ENCODE assay signal across 15 cellular contexts in the genomic region with DNA sequence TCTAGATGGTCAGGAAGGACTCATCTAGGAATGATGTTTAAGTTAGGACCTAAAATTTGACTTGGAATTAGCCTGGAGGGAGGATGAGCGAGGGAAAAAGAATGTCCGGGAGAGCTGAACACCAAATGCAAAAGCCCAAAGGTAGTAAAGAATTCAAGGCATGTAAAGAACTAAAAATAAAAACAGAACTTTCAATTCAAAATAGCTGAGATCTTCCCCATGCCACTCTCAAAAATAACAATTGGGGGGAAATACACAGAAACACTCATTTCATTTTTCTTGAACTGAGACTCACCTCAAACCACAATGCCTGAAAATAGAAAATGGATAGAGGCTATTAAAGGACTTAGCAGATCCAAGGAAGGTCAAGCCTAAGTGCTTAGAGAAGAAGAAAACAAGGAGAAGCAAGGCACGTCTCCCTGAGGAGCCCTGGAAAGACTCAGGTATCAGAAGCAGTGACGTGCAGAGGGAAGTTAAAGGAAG. TPM values are rescaled to one million over a fixed set of nuclear protein-coding genes. Genes with fewer than 3 reads are reported as not detected.
DNase-seq lines count a peak whose midpoint lies in the region; ATAC-seq and TF ChIP-seq lines count a peak whose summit lies in the region.
"Had no signal": no experiment of that assay in that cellular context is flagged by ENCODE, and none has a peak within 500 bp of the region (broad histone marks: within the 10 kb centered on the region; RNA-seq: fewer than 3 reads in every experiment).

No MANE protein-coding gene starts in this region.

- peak overlapping the region; percentile 90; the same call in 1 of the 2 replicates for H3K23ac ChIP-seq in IMR-90 (ENCODE audit: low read depth, low read length)

- peak overlapping the region; percentile 92 for H4K91ac ChIP-seq in IMR-90 (ENCODE audit: insufficient read depth, low read depth, low read length)

- H2AFZ ChIP-seq in IMR-90 (replicated peaks; ENCODE audit: low read length, poor library complexity), result peak overlapping the region; percentile 73

- DNase-seq in GM03348 (ENCODE audit: low spot score) (peak; percentile 59), IMR-90 (peak; percentile 63), cardiac fibroblast (ENCODE audit: low read depth in 2 of 2) (peak; percentile 35 to 58), osteocyte (ENCODE audit: extremely low spot score, unreplicated experiment) (no peak), NCI-H526 treated with DMSO at 0.1 percent for 48 hours (lab: John Stamatoyannopoulos, UW) (no peak), midbrain (lab: John Stamatoyannopoulos, UW) (no peak), NCI-H2081 (lab: John Stamatoyannopoulos, UW) (no peak), mesenteric fat pad (ENCODE audit: low spot score) (no peak)
- DNase-seq: activated T-cell treated with anti-CD3 and anti-CD28 coated beads, Interleukin-2, amount 50 U/mL, for 24 hours; caudate nucleus; naive B cell; right lobe of liver had no signal

- peak overlapping the region; percentile 98 for H3K4ac ChIP-seq in IMR-90 (ENCODE audit: low read depth, low read length)

- H3K9me3 Mint-ChIP-seq in osteocyte (ENCODE audit: unreplicated experiment), result no peaks in the 10 kb centered on the region
- H3K9me3 Mint-ChIP-seq: activated T-cell treated with anti-CD3 and anti-CD28 coated beads, Interleukin-2, amount 50 U/mL, for 24 hours; naive B cell had no signal

- no peak for TF ChIP-seq POLR2A in IMR-90 (IDR thresholded peaks at IDR 0.05; ENCODE audit: low read depth, low read length)

- no peaks in the 10 kb centered on the region; the same call in 1 of the 2 replicates for H3K9me3 ChIP-seq in IMR-90 (ENCODE audit: control insufficient read depth, insufficient read depth, low read length)
- H3K9me3 ChIP-seq: right lobe of liver, suprapubic skin had no signal

- H3K36me3 Mint-ChIP-seq in osteocyte (ENCODE audit: unreplicated experiment), result no peaks in the 10 kb centered on the region
- H3K36me3 Mint-ChIP-seq: naive B cell had no signal

- peak overlapping the region in 1 of 2 experiments; percentile 91; a peak in 2 of 4 replicates for H4K8ac ChIP-seq in IMR-90 (ENCODE audit: low read depth in 2 of 2, low read length in 2 of 2)

- no peaks in the 10 kb centered on the region for H3K27me3 ChIP-seq in IMR-90 (ENCODE audit: control insufficient read depth, insufficient read depth, low read length)
- H3K27me3 ChIP-seq: right lobe of liver, suprapubic skin had no signal

- H3K27me3 Mint-ChIP-seq in osteocyte (ENCODE audit: unreplicated experiment), result no peaks in the 10 kb centered on the region
- H3K27me3 Mint-ChIP-seq: activated T-cell treated with anti-CD3 and anti-CD28 coated beads, Interleukin-2, amount 50 U/mL, for 24 hours; naive B cell had no signal

- dilution Hi-C loops in IMR-90 (cut with HindIII; ENCODE audit: low sequenced_read_pairs, unreplicated experiment), result no loop called here

- CTCF ChIA-PET in IMR-90 (lab: Yijun Ruan, JAX), result interaction anchor here (1.0 kb wide), 1 partner anchor 9 kb away, joined by 4 read pairs; no protein-coding TSS in a partner anchor

- H3K4me1 Mint-ChIP-seq in osteocyte (ENCODE audit: unreplicated experiment), result peaks cover 27% of the 10 kb centered on the region
- H3K4me1 Mint-ChIP-seq: naive B cell had no signal

- H2BK20ac ChIP-seq in IMR-90 (ENCODE audit: low read depth, low read length), result peak overlapping the region; percentile 97

- peak overlapping the region; percentile 93 for H2BK5ac ChIP-seq in IMR-90 (ENCODE audit: low read depth, low read length, poor library complexity, severe bottlenecking)

- H3K36me3 ChIP-seq in IMR-90 (ENCODE audit: control insufficient read depth, insufficient read depth, low read length), result no peaks in the 10 kb centered on the region
- H3K36me3 ChIP-seq: right lobe of liver, suprapubic skin had no signal

- peak overlapping the region; percentile 40; the same call in 1 of the 2 replicates for H4K5ac ChIP-seq in IMR-90 (ENCODE audit: low read depth, low read length)

- ATAC-seq in IMR-90 (ENCODE audit: low read depth), result peak; percentile 64
- ATAC-seq: right lobe of liver, Right ventricle myocardium inferior had no signal

- peak overlapping the region; percentile 71; the same call in 2 of the 3 replicates for H2BK15ac ChIP-seq in IMR-90 (ENCODE audit: low read depth, low read length)

- H3K27ac ChIP-seq in IMR-90 (ENCODE audit: insufficient read depth, low read length), result peak overlapping the region; percentile 69
- H3K27ac ChIP-seq: right lobe of liver, suprapubic skin had no signal

- peak overlapping the region; percentile 80 for H3K56ac ChIP-seq in IMR-90 (ENCODE audit: extremely low read depth, insufficient read depth, low read length)

- H3K9ac ChIP-seq in IMR-90 (ENCODE audit: low read depth, low read length), result no peak overlapping the region

- H3K4me1 ChIP-seq in IMR-90 (ENCODE audit: control insufficient read depth, insufficient read depth, low read length), result peaks cover 12% of the 10 kb centered on the region
- H3K4me1 ChIP-seq: right lobe of liver, suprapubic skin had no signal

- peak overlapping the region; percentile 26; the same call in 1 of the 2 replicates for H3K4me2 ChIP-seq in IMR-90 (ENCODE audit: low read depth, low read length)

- H3K79me1 ChIP-seq in IMR-90 (ENCODE audit: low read depth in 1 of 2, low read length in 2 of 2), result peaks cover 5 to 7% of the 10 kb centered on the region in 2 experiments; a peak in 2 of 4 replicates

- peak overlapping the region; percentile 94 for H3K14ac ChIP-seq in IMR-90 (replicated peaks; ENCODE audit: low read depth, low read length)

- H3K9me1 ChIP-seq in IMR-90 (ENCODE audit: insufficient read depth, low read length), result peaks cover 6% of the 10 kb centered on the region; the same call in 1 of the 2 replicates

- H3K27ac Mint-ChIP-seq in osteocyte (ENCODE audit: unreplicated experiment), result peak overlapping the region; percentile 77
- H3K27ac Mint-ChIP-seq: activated T-cell treated with anti-CD3 and anti-CD28 coated beads, Interleukin-2, amount 50 U/mL, for 24 hours had no signal

- no peak for TF ChIP-seq RAD21 in IMR-90 (IDR thresholded peaks at IDR 0.05; ENCODE audit: low read length)

- intact Hi-C loops in IMR-90 (cut with micrococcal nuclease), result no loop called here

- in situ Hi-C loops in IMR-90 (cut with MboI; ENCODE audit: low sequenced_read_pairs), result no loop called here

- H2AK9ac ChIP-seq in IMR-90 (replicated peaks; ENCODE audit: low read depth, low read length, poor library complexity), result no peak overlapping the region

- BruUV-seq in IMR-90 (replicated peaks; lab: Mats Ljungman, UMichigan), result no TSS peak

- peak overlapping the region; percentile 94 for H2AK5ac ChIP-seq in IMR-90 (ENCODE audit: low read depth, low read length)

- H4K20me1 ChIP-seq in IMR-90 (ENCODE audit: insufficient read depth, low read length), result no peaks in the 10 kb centered on the region

- peak overlapping the region; percentile 98 for H2BK120ac ChIP-seq in IMR-90 (ENCODE audit: low read depth, low read length)

- POLR2A ChIA-PET in IMR-90 (lab: Charles Lee; ENCODE audit: unreplicated experiment), result no interaction called here

- H3K18ac ChIP-seq in IMR-90 (ENCODE audit: low read depth, low read length), result peak overlapping the region; percentile 58; the same call in 1 of the 2 replicates

- TF ChIP-seq CTCF in IMR-90 (conservative IDR thresholded peaks at IDR 0.05; ENCODE audit: low read depth, low read length), result no peak
- no peak for TF ChIP-seq CTCF in cardiac fibroblast (IDR thresholded peaks at IDR 0.05; ENCODE audit: low read depth, low read length)
- no peak for TF ChIP-seq CTCF in osteocyte (IDR thresholded peaks at IDR 0.05)

- no CpG with 5 or more reads among the region's 4 CpGs for WGBS in IMR-90 (ENCODE audit: extremely low coverage in 2 of 2, insufficient read length in 1 of 2), 2 experiments

- H3K4me3 ChIP-seq in IMR-90 (ENCODE audit: insufficient read depth, low read depth, low read length) (no peak overlapping the region), cardiac fibroblast (replicated peaks in 1 of 2; ENCODE audit: low read depth in 2 of 2, low read length in 2 of 2) (no peak overlapping the region)
- H3K4me3 ChIP-seq: right lobe of liver, suprapubic skin had no signal

- H3K4me3 Mint-ChIP-seq in osteocyte (ENCODE audit: unreplicated experiment), result peak overlapping the region; percentile 28
- H3K4me3 Mint-ChIP-seq: activated T-cell treated with anti-CD3 and anti-CD28 coated beads, Interleukin-2, amount 50 U/mL, for 24 hours; naive B cell had no signal

TF ChIP-seq in IMR-90, 13 proteins besides CTCF, POLR2A, EP300 and RAD21:
- TF ChIP-seq CEBPB (IDR thresholded peaks at IDR 0.05; ENCODE audit: low read depth, low read length) (no peak), MAZ (IDR thresholded peaks at IDR 0.05; ENCODE audit: borderline replicate concordance, low read depth, low read length) (no peak), SMC3 (IDR thresholded peaks at IDR 0.05; ENCODE audit: low read depth, low read length) (no peak), RFX5 (IDR thresholded peaks at IDR 0.05; ENCODE audit: low read depth, low read length) (no peak)

RNA-seq across cellular contexts. Expression of gene PXT1, which starts 10.5 kb away (rescaled TPM):
- total RNA-seq in IMR-90 (2012; rRNA removed) (not detected in 2 replicates), osteocyte (not detected in 2 replicates), mesenteric fat pad (not detected)
- polyA plus RNA-seq in IMR-90 (2012; rRNA removed), result not detected in 2 replicates
- polyA plus RNA-seq in IMR-90 (2012; cell fraction: cytosol; rRNA removed), result not detected in 2 replicates
- 0.04 TPM in 1 of 2 replicates, not detected in the other for polyA plus RNA-seq in IMR-90 (2012; cell fraction: nucleus; rRNA removed; ENCODE audit: low replicate concordance)
- total RNA-seq: Right ventricle myocardium inferior, suprapubic skin had no signal
- polyA plus RNA-seq: esophagus had no signal

RNA-seq across cellular contexts. Expression of gene KCTD20, which starts 10.6 kb away (rescaled TPM):
- total RNA-seq in IMR-90 (2012; rRNA removed), result 150 TPM in 2 replicates
- polyA plus RNA-seq in IMR-90 (2012; rRNA removed), result 48.5 and 55.4 TPM in 2 replicates
- polyA plus RNA-seq in IMR-90 (2012; cell fraction: cytosol; rRNA removed), result 19.9 and 24.2 TPM in 2 replicates
- 7.4 and 32.8 TPM in 2 replicates for polyA plus RNA-seq in IMR-90 (2012; cell fraction: nucleus; rRNA removed; ENCODE audit: low replicate concordance)
- 76.3 and 82.5 TPM in 2 replicates for total RNA-seq in osteocyte
- total RNA-seq in mesenteric fat pad, result 81.7 TPM

RNA-seq across cellular contexts. Expression of gene ETV7, which starts 44.7 kb away (rescaled TPM):
- under 0.01 and 0.18 TPM in 2 replicates for total RNA-seq in IMR-90 (2012; rRNA removed)
- polyA plus RNA-seq in IMR-90 (2012; rRNA removed), result 0.17 and 0.19 TPM in 2 replicates
- 0.14 and 0.22 TPM in 2 replicates for polyA plus RNA-seq in IMR-90 (2012; cell fraction: cytosol; rRNA removed)
- 0.16 and 0.19 TPM in 2 replicates for polyA plus RNA-seq in IMR-90 (2012; cell fraction: nucleus; rRNA removed; ENCODE audit: low replicate concordance)
- 0.24 and 0.59 TPM in 2 replicates for total RNA-seq in osteocyte
- 0.29 TPM for total RNA-seq in mesenteric fat pad

Comparison
In these comparisons a context has a peak if more than half of its experiments do, and no peak if none do; other contexts are left out.
1. DNase-seq: peak in GM03348 (single experiment), IMR-90 (single experiment) and cardiac fibroblast (2 of 2); none in osteocyte (single experiment), NCI-H526 treated with DMSO at 0.1 percent for 48 hours (single experiment), midbrain (single experiment), NCI-H2081 (0 of 2) and mesenteric fat pad (single experiment).